ENCODE assay signal across 24 cellular contexts in genomic region chr15:50067254-50067653, GRCh38. TPM values are rescaled to one million over a fixed set of nuclear protein-coding genes. Genes with fewer than 3 reads are reported as not detected.
DNase-seq lines count a peak whose midpoint lies in the region; ATAC-seq and TF ChIP-seq lines count a peak whose summit lies in the region.
"Had no signal": no experiment of that assay in that cellular context is flagged by ENCODE, and none has a peak within 500 bp of the region (broad histone marks: within the 10 kb centered on the region; RNA-seq: fewer than 3 reads in every experiment).

No MANE protein-coding gene starts in this region.

- CTCF ChIA-PET in activated CD8-positive, alpha-beta T cell treated with anti-CD3 and anti-CD28 coated beads, Interleukin-2, amount 10 ng/mL, durations not matched to agents 7 days and 5 days (lab: Charles Lee), result no interaction called here

- H3K27ac Mint-ChIP-seq in activated naive CD8-positive, alpha-beta T cell treated with anti-CD3 and anti-CD28 coated beads, Interleukin-2, amount 50 U/mL, for 24 hours, result peak overlapping the region; percentile 71
- no peak overlapping the region for H3K27ac Mint-ChIP-seq in activated naive CD8-positive, alpha-beta T cell treated with anti-CD3 and anti-CD28 coated beads for 36 hours
- peak overlapping the region; percentile 92 for H3K27ac Mint-ChIP-seq in activated T-helper 1 cell treated with anti-CD3 and anti-CD28 coated beads, Interleukin-12 subunit alpha, Interleukin-12 subunit beta, Interleukin-2, Interleukin-4 antibody, amounts not matched to agents 30 ng/mL and 10 ng/mL and 1 ng/mL, durations not matched to agents 14 hours and 24 hours and 36 hours
- H3K27ac Mint-ChIP-seq in activated CD8-positive, alpha-beta T cell treated with anti-CD3 and anti-CD28 coated beads, Interleukin-2, amount 10 ng/mL, durations not matched to agents 7 days and 5 days, result no peak overlapping the region

- no peak overlapping the region for H3K4me3 Mint-ChIP-seq in activated naive CD8-positive, alpha-beta T cell treated with anti-CD3 and anti-CD28 coated beads, Interleukin-2, amount 50 U/mL, for 24 hours
- H3K4me3 Mint-ChIP-seq in activated naive CD8-positive, alpha-beta T cell treated with anti-CD3 and anti-CD28 coated beads for 36 hours, result no peak overlapping the region
- H3K4me3 Mint-ChIP-seq in activated T-helper 1 cell treated with anti-CD3 and anti-CD28 coated beads, Interleukin-12 subunit alpha, Interleukin-12 subunit beta, Interleukin-2, Interleukin-4 antibody, amounts not matched to agents 30 ng/mL and 10 ng/mL and 1 ng/mL, durations not matched to agents 14 hours and 24 hours and 36 hours, result peak overlapping the region; percentile 6
- no peak overlapping the region for H3K4me3 Mint-ChIP-seq in activated CD8-positive, alpha-beta T cell treated with anti-CD3 and anti-CD28 coated beads, Interleukin-2, amount 10 ng/mL, durations not matched to agents 7 days and 5 days

- no peak for DNase-seq in activated naive CD8-positive, alpha-beta T cell treated with anti-CD3 and anti-CD28 coated beads, Interleukin-2, amount 50 U/mL, for 24 hours
- no peak for DNase-seq in activated naive CD8-positive, alpha-beta T cell treated with anti-CD3 and anti-CD28 coated beads for 36 hours
- no peak for DNase-seq in activated T-helper 1 cell treated with anti-CD3 and anti-CD28 coated beads, Interleukin-12 subunit alpha, Interleukin-12 subunit beta, Interleukin-2, Interleukin-4 antibody, amounts not matched to agents 30 ng/mL and 10 ng/mL and 1 ng/mL, durations not matched to agents 14 hours and 24 hours and 36 hours (ENCODE audit: low spot score)
- DNase-seq in mucosa of descending colon, result no peak
- DNase-seq in left ventricle myocardium inferior, result no peak
- DNase-seq in activated CD8-positive, alpha-beta T cell treated with anti-CD3 and anti-CD28 coated beads, Interleukin-2, amount 10 ng/mL, durations not matched to agents 7 days and 5 days, result no peak
- DNase-seq in AML-193 (lab: John Stamatoyannopoulos, UW), result no peak
- DNase-seq in iPS-NIHi7 (ENCODE audit: extremely low spot score), result no peak
- DNase-seq: activated CD4-positive, alpha-beta T cell treated with anti-CD3 and anti-CD28 coated beads for 4 hours; activated effector memory CD4-positive, alpha-beta T cell treated with anti-CD3 and anti-CD28 coated beads, Interleukin-2, amount 50 U/mL, for 16 hours; C1 segment of cervical spinal cord; Calu3; glutamatergic neuron; kidney glomerular epithelial cell; NCI-H1436 treated with DMSO at 0.1 percent for 48 hours; NCI-H524; NK-92 treated with Interleukin-12 subunit alpha and Interleukin-12 subunit beta, amount 100 ng/mL, for 24 hours; occipital lobe; SJCRH30; testis had no signal

- peaks cover 12% of the 10 kb centered on the region for H3K4me1 ChIP-seq in mucosa of descending colon (ENCODE audit: low read depth)
- no peaks in the 10 kb centered on the region for H3K4me1 ChIP-seq in left ventricle myocardium inferior
- H3K4me1 ChIP-seq: SJCRH30, testis, vagina had no signal

- TF ChIP-seq CTCF in mucosa of descending colon (IDR thresholded peaks at IDR 0.05), result no peak
- no peak for TF ChIP-seq CTCF in left ventricle myocardium inferior (IDR thresholded peaks at IDR 0.05; ENCODE audit: borderline replicate concordance)

- ATAC-seq in activated naive CD8-positive, alpha-beta T cell treated with anti-CD3 and anti-CD28 coated beads, Interleukin-2, amount 50 U/mL, for 24 hours, result no peak
- peak; percentile 70 for ATAC-seq in mucosa of descending colon
- no peak for ATAC-seq in activated CD8-positive, alpha-beta T cell treated with anti-CD3 and anti-CD28 coated beads, Interleukin-2, amount 10 ng/mL, durations not matched to agents 7 days and 5 days

- H3K4me3 ChIP-seq in mucosa of descending colon (no peak overlapping the region), left ventricle myocardium inferior (no peak overlapping the region)
- H3K4me3 ChIP-seq: SJCRH30, skin epidermis, testis, vagina had no signal

- H3K27me3 Mint-ChIP-seq in activated naive CD8-positive, alpha-beta T cell treated with anti-CD3 and anti-CD28 coated beads, Interleukin-2, amount 50 U/mL, for 24 hours, result peaks cover 13% of the 10 kb centered on the region
- peaks cover 22% of the 10 kb centered on the region for H3K27me3 Mint-ChIP-seq in activated naive CD8-positive, alpha-beta T cell treated with anti-CD3 and anti-CD28 coated beads for 36 hours
- H3K27me3 Mint-ChIP-seq in activated T-helper 1 cell treated with anti-CD3 and anti-CD28 coated beads, Interleukin-12 subunit alpha, Interleukin-12 subunit beta, Interleukin-2, Interleukin-4 antibody, amounts not matched to agents 30 ng/mL and 10 ng/mL and 1 ng/mL, durations not matched to agents 14 hours and 24 hours and 36 hours (ENCODE audit: insufficient read depth), result no peaks in the 10 kb centered on the region
- H3K27me3 Mint-ChIP-seq in activated CD8-positive, alpha-beta T cell treated with anti-CD3 and anti-CD28 coated beads, Interleukin-2, amount 10 ng/mL, durations not matched to agents 7 days and 5 days (ENCODE audit: low read depth), result peaks cover 13% of the 10 kb centered on the region

- H3K4me1 Mint-ChIP-seq in activated naive CD8-positive, alpha-beta T cell treated with anti-CD3 and anti-CD28 coated beads, Interleukin-2, amount 50 U/mL, for 24 hours, result peaks cover 28% of the 10 kb centered on the region
- peaks cover 11% of the 10 kb centered on the region for H3K4me1 Mint-ChIP-seq in activated naive CD8-positive, alpha-beta T cell treated with anti-CD3 and anti-CD28 coated beads for 36 hours
- peaks cover 52% of the 10 kb centered on the region for H3K4me1 Mint-ChIP-seq in activated T-helper 1 cell treated with anti-CD3 and anti-CD28 coated beads, Interleukin-12 subunit alpha, Interleukin-12 subunit beta, Interleukin-2, Interleukin-4 antibody, amounts not matched to agents 30 ng/mL and 10 ng/mL and 1 ng/mL, durations not matched to agents 14 hours and 24 hours and 36 hours (ENCODE audit: low read depth)
- H3K4me1 Mint-ChIP-seq in activated CD8-positive, alpha-beta T cell treated with anti-CD3 and anti-CD28 coated beads, Interleukin-2, amount 10 ng/mL, durations not matched to agents 7 days and 5 days (ENCODE audit: low read depth), result peaks cover 28% of the 10 kb centered on the region

- intact Hi-C loops in activated T-helper 1 cell treated with anti-CD3 and anti-CD28 coated beads, Interleukin-12 subunit alpha, Interleukin-12 subunit beta, Interleukin-2, Interleukin-4 antibody, amounts not matched to agents 30 ng/mL and 10 ng/mL and 1 ng/mL, durations not matched to agents 14 hours and 24 hours and 36 hours (cut with micrococcal nuclease), result loop anchor here (2.0 to 10.0 kb wide), 5 partner anchors 16 to 912 kb away; partner anchors contain the start of genes COPS2, DTWD1 and FAM227B
- intact Hi-C loops in mucosa of descending colon (cut with DNase I, micrococcal nuclease) (no loop called here), left ventricle myocardium inferior (cut with micrococcal nuclease) (no loop called here)

- H3K27ac ChIP-seq in left ventricle myocardium inferior (replicated peaks), result no peak overlapping the region
- H3K27ac ChIP-seq: SJCRH30, testis, vagina had no signal

- no peaks in the 10 kb centered on the region for H3K27me3 ChIP-seq in left ventricle myocardium inferior (ENCODE audit: low read depth)
- H3K27me3 ChIP-seq: SJCRH30, testis, vagina had no signal

- H3K9me3 ChIP-seq in mucosa of descending colon (no peaks in the 10 kb centered on the region), left ventricle myocardium inferior (replicated peaks) (no peaks in the 10 kb centered on the region)
- H3K9me3 ChIP-seq: SJCRH30, testis, vagina had no signal

- POLR2A ChIA-PET in activated CD8-positive, alpha-beta T cell treated with anti-CD3 and anti-CD28 coated beads, Interleukin-2, amount 10 ng/mL, durations not matched to agents 7 days and 5 days (lab: Charles Lee), result no interaction called here

- H3K9me3 Mint-ChIP-seq in activated naive CD8-positive, alpha-beta T cell treated with anti-CD3 and anti-CD28 coated beads, Interleukin-2, amount 50 U/mL, for 24 hours, result no peaks in the 10 kb centered on the region
- no peaks in the 10 kb centered on the region for H3K9me3 Mint-ChIP-seq in activated naive CD8-positive, alpha-beta T cell treated with anti-CD3 and anti-CD28 coated beads for 36 hours
- peaks cover 4% of the 10 kb centered on the region for H3K9me3 Mint-ChIP-seq in activated T-helper 1 cell treated with anti-CD3 and anti-CD28 coated beads, Interleukin-12 subunit alpha, Interleukin-12 subunit beta, Interleukin-2, Interleukin-4 antibody, amounts not matched to agents 30 ng/mL and 10 ng/mL and 1 ng/mL, durations not matched to agents 14 hours and 24 hours and 36 hours
- no peaks in the 10 kb centered on the region for H3K9me3 Mint-ChIP-seq in activated CD8-positive, alpha-beta T cell treated with anti-CD3 and anti-CD28 coated beads, Interleukin-2, amount 10 ng/mL, durations not matched to agents 7 days and 5 days (ENCODE audit: insufficient read depth)

- peaks cover 8% of the 10 kb centered on the region for H3K36me3 Mint-ChIP-seq in activated naive CD8-positive, alpha-beta T cell treated with anti-CD3 and anti-CD28 coated beads, Interleukin-2, amount 50 U/mL, for 24 hours (ENCODE audit: low read depth)
- peaks cover 4% of the 10 kb centered on the region for H3K36me3 Mint-ChIP-seq in activated naive CD8-positive, alpha-beta T cell treated with anti-CD3 and anti-CD28 coated beads for 36 hours
- H3K36me3 Mint-ChIP-seq in activated T-helper 1 cell treated with anti-CD3 and anti-CD28 coated beads, Interleukin-12 subunit alpha, Interleukin-12 subunit beta, Interleukin-2, Interleukin-4 antibody, amounts not matched to agents 30 ng/mL and 10 ng/mL and 1 ng/mL, durations not matched to agents 14 hours and 24 hours and 36 hours (ENCODE audit: low read depth), result peaks cover 27% of the 10 kb centered on the region
- H3K36me3 Mint-ChIP-seq in activated CD8-positive, alpha-beta T cell treated with anti-CD3 and anti-CD28 coated beads, Interleukin-2, amount 10 ng/mL, durations not matched to agents 7 days and 5 days (ENCODE audit: low read depth), result peaks cover 47% of the 10 kb centered on the region

- H3K36me3 ChIP-seq in mucosa of descending colon (ENCODE audit: low read depth), result no peaks in the 10 kb centered on the region
- H3K36me3 ChIP-seq in left ventricle myocardium inferior, result no peaks in the 10 kb centered on the region
- H3K36me3 ChIP-seq: SJCRH30, vagina had no signal

RNA-seq across cellular contexts. Expression of gene ATP8B4, which starts 51.8 kb away (rescaled TPM):
- total RNA-seq in activated naive CD8-positive, alpha-beta T cell treated with anti-CD3 and anti-CD28 coated beads for 36 hours, result 1 to 10 TPM; 3.4 to 3.5 TPM
- 49.7 and 52.9 TPM in 2 replicates for total RNA-seq in activated T-helper 1 cell treated with anti-CD3 and anti-CD28 coated beads, Interleukin-12 subunit alpha, Interleukin-12 subunit beta, Interleukin-2, Interleukin-4 antibody, amounts not matched to agents 30 ng/mL and 10 ng/mL and 1 ng/mL, durations not matched to agents 14 hours and 24 hours and 36 hours
- 1 to 10 TPM; 4.7 to 8.9 (median 7.4) TPM for total RNA-seq in mucosa of descending colon
- total RNA-seq in left ventricle myocardium inferior, result 2.5 TPM
- total RNA-seq in activated CD8-positive, alpha-beta T cell treated with anti-CD3 and anti-CD28 coated beads, Interleukin-2, amount 10 ng/mL, durations not matched to agents 7 days and 5 days, result 10 to 100 TPM; 35.9 to 39.2 TPM
- total RNA-seq: Daoy, MCF 10A had no signal

Comparison
In these comparisons a context has a peak if more than half of its experiments do, and no peak if none do; other contexts are left out.
1. H3K27ac Mint-ChIP-seq: peak in activated naive CD8-positive, alpha-beta T cell treated with anti-CD3 and anti-CD28 coated beads, Interleukin-2, amount 50 U/mL, for 24 hours (single experiment) and activated T-helper 1 cell treated with anti-CD3 and anti-CD28 coated beads, Interleukin-12 subunit alpha, Interleukin-12 subunit beta, Interleukin-2, Interleukin-4 antibody, amounts not matched to agents 30 ng/mL and 10 ng/mL and 1 ng/mL, durations not matched to agents 14 hours and 24 hours and 36 hours (single experiment); none in activated naive CD8-positive, alpha-beta T cell treated with anti-CD3 and anti-CD28 coated beads for 36 hours (single experiment) and activated CD8-positive, alpha-beta T cell treated with anti-CD3 and anti-CD28 coated beads, Interleukin-2, amount 10 ng/mL, durations not matched to agents 7 days and 5 days (single experiment).